In the genomic region with DNA sequence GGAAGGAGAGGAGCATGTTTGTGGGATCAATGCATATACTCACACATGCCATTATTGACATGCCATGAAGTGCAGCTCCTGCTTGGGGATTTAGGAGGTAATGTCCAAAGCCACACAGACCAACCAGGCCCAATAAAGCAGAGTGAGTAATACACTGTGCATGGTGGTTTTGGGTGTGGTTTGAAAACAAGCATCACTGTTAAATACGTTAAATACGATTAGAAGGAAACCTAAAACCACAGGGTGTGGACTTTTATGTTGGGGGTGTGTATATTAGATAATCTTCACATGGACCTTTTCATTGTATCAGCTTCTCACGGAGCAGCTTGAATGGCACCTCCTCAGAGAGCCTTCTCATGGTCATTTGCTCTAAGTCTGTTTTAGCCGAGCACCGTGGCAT, we compare ENCODE assay signal across 9 cellular contexts. TPM values are rescaled to one million over a fixed set of nuclear protein-coding genes. Genes with fewer than 3 reads are reported as not detected.
DNase-seq lines count a peak whose midpoint lies in the region; ATAC-seq and TF ChIP-seq lines count a peak whose summit lies in the region.
"Had no signal": no experiment of that assay in that cellular context is flagged by ENCODE, and none has a peak within 500 bp of the region (broad histone marks: within the 10 kb centered on the region; RNA-seq: fewer than 3 reads in every experiment).

No MANE protein-coding gene starts in this region.

- peak overlapping the region; percentile 24 for H3K27ac ChIP-seq in muscle layer of duodenum (ENCODE audit: low read length)
- no peak overlapping the region for H3K27ac ChIP-seq in WERI-Rb-1
- H3K27ac ChIP-seq: neural progenitor cell had no signal

- no peaks in the 10 kb centered on the region for H3K36me3 Mint-ChIP-seq in activated T-helper 17 cell treated with anti-CD3 and anti-CD28 coated beads, Interleukin-2, amount 50 U/mL, for 72 hours (ENCODE audit: low read depth)
- H3K36me3 Mint-ChIP-seq: neural progenitor cell had no signal

- no peaks in the 10 kb centered on the region for H3K27me3 ChIP-seq in GM06990 (replicated peaks; ENCODE audit: control insufficient read depth, insufficient read depth, low read length)
- no peaks in the 10 kb centered on the region for H3K27me3 ChIP-seq in muscle layer of duodenum (ENCODE audit: low read depth, low read length)
- no peaks in the 10 kb centered on the region for H3K27me3 ChIP-seq in WERI-Rb-1 (ENCODE audit: insufficient read depth, low read depth, severe bottlenecking)
- H3K27me3 ChIP-seq: neural progenitor cell had no signal

- TF ChIP-seq CTCF in GM06990 (IDR thresholded peaks at IDR 0.05; ENCODE audit: insufficient read depth, low read length, poor library complexity, severe bottlenecking) (no peak), WERI-Rb-1 (IDR thresholded peaks at IDR 0.05; ENCODE audit: low read depth, low read length) (no peak)

- no peaks in the 10 kb centered on the region for H3K27me3 Mint-ChIP-seq in activated T-helper 17 cell treated with anti-CD3 and anti-CD28 coated beads, Interleukin-2, amount 50 U/mL, for 72 hours

- H3K36me3 ChIP-seq in GM06990 (ENCODE audit: control insufficient read depth, insufficient read depth, low read length) (no peaks in the 10 kb centered on the region), muscle layer of duodenum (ENCODE audit: control insufficient read depth in 1 of 2, insufficient read depth in 2 of 2, low read length in 2 of 2) (no peaks in the 10 kb centered on the region), WERI-Rb-1 (no peaks in the 10 kb centered on the region)
- H3K36me3 ChIP-seq: neural progenitor cell had no signal

- H3K4me3 Mint-ChIP-seq in activated T-helper 17 cell treated with anti-CD3 and anti-CD28 coated beads, Interleukin-2, amount 50 U/mL, for 72 hours, result peak overlapping the region; percentile 68
- H3K4me3 Mint-ChIP-seq: neural progenitor cell had no signal

- H3K9me3 ChIP-seq in muscle layer of duodenum (ENCODE audit: control insufficient read depth in 1 of 2, low read length in 2 of 2) (no peaks in the 10 kb centered on the region), WERI-Rb-1 (ENCODE audit: severe bottlenecking) (no peaks in the 10 kb centered on the region)

- H3K9me3 Mint-ChIP-seq in activated T-helper 17 cell treated with anti-CD3 and anti-CD28 coated beads, Interleukin-2, amount 50 U/mL, for 72 hours, result no peaks in the 10 kb centered on the region
- H3K9me3 Mint-ChIP-seq: neural progenitor cell had no signal

- DNase-seq in GM06990 (ENCODE audit: extremely low read depth, insufficient read length), result peak; percentile 32
- DNase-seq in MV-4-11 (lab: John Stamatoyannopoulos, UW), result peak; percentile 83
- no peak for DNase-seq in WERI-Rb-1
- DNase-seq in anterior cingulate cortex (lab: John Stamatoyannopoulos, UW), result no peak

- H3K4me1 ChIP-seq in muscle layer of duodenum (ENCODE audit: control insufficient read depth in 1 of 2, insufficient read depth in 2 of 2, low read length in 2 of 2), result no peaks in the 10 kb centered on the region
- H3K4me1 ChIP-seq: neural progenitor cell had no signal

- H3K4me3 ChIP-seq in GM06990 (replicated peaks; ENCODE audit: low read depth, low read length) (no peak overlapping the region), muscle layer of duodenum (ENCODE audit: low read depth in 1 of 2, low read length in 2 of 2) (no peak overlapping the region), WERI-Rb-1 (ENCODE audit: low read depth, low read length) (no peak overlapping the region)
- H3K4me3 ChIP-seq: neural progenitor cell had no signal

- H3K4me1 Mint-ChIP-seq in activated T-helper 17 cell treated with anti-CD3 and anti-CD28 coated beads, Interleukin-2, amount 50 U/mL, for 72 hours, result peaks cover 43% of the 10 kb centered on the region
- H3K4me1 Mint-ChIP-seq: neural progenitor cell had no signal

- peak overlapping the region; percentile 92 for H3K27ac Mint-ChIP-seq in activated T-helper 17 cell treated with anti-CD3 and anti-CD28 coated beads, Interleukin-2, amount 50 U/mL, for 72 hours
- H3K27ac Mint-ChIP-seq: neural progenitor cell had no signal

- ATAC-seq in activated T-helper 17 cell treated with anti-CD3 and anti-CD28 coated beads, Interleukin-2, amount 50 U/mL, for 72 hours (replicated peaks), result peak; percentile 81
- ATAC-seq in HG02938 (IDR thresholded peaks at IDR 0.05; ENCODE audit: unreplicated experiment) (no peak), GM21423 (IDR thresholded peaks at IDR 0.05; ENCODE audit: unreplicated experiment) (no peak)

RNA-seq across cellular contexts. Expression of gene EIF3A, which starts 10.4 kb away (rescaled TPM):
- 100 to 1,000 TPM in 1 of 2 donors, 10 to 100 TPM in 1; 93.8 to 155 TPM for total RNA-seq in activated T-helper 17 cell treated with anti-CD3 and anti-CD28 coated beads, Interleukin-2, amount 50 U/mL, for 72 hours

RNA-seq across cellular contexts. Expression of gene DENND10, which starts 12.9 kb away (rescaled TPM):
- 10 to 100 TPM; 15.6 to 32.0 TPM for total RNA-seq in activated T-helper 17 cell treated with anti-CD3 and anti-CD28 coated beads, Interleukin-2, amount 50 U/mL, for 72 hours

Comparison
In these comparisons a context has a peak if more than half of its experiments do, and no peak if none do; other contexts are left out.
1. DNase-seq: peak in GM06990 (single experiment) and MV-4-11 (single experiment); none in WERI-Rb-1 (single experiment) and anterior cingulate cortex (0 of 58).